ENCODE assay signal across 1 cellular context in genomic region chr1:225408249-225408648, GRCh38.
TF ChIP-seq lines count a peak whose summit lies in the region.

No MANE protein-coding gene starts in this region.

TF ChIP-seq in K562, 482 proteins besides CTCF, POLR2A, EP300 and RAD21:
- TF ChIP-seq POLR2B (IDR thresholded peaks at IDR 0.05; ENCODE audit: low read depth, partially characterized antibody) (peak; percentile 21), BRCA1 (IDR thresholded peaks at IDR 0.05) (no peak), BRCA1 (CRISPR knock-in tag; IDR thresholded peaks at IDR 0.05) (no peak)
